ENCODE assay signal across 10 cellular contexts in the genomic region with DNA sequence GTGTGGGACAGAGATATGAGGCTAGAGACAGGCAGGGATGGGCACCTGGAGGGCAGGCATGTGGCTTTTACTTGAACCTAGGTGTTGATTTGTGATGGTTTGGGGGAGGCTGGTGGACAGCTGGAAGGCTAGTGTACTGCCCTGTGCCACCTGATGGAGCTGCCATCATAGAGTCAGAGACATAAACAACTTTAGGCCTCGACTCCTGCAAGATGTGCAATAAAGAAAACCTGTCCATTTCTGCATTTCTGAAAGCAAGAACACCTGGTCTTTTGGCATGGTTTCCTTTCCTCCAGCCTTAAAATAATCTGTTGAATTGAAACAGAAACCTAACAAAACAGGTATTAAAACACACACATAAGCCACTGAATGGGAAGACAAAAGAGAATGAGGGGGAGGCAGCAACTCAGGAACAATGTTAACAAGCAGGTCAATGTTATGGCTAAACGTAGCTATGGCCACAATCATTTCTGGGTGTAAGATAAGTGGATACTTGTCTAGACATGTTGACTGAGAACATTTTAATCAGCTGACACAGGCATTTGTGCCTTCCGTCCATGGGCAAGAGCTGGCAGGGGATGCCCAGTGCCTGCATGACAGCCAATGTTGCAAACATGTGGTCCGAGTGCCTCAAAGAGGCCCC.
DNase-seq lines count a peak whose midpoint lies in the region; ATAC-seq and TF ChIP-seq lines count a peak whose summit lies in the region.
"Had no signal": no experiment of that assay in that cellular context is flagged by ENCODE, and none has a peak within 500 bp of the region (broad histone marks: within the 10 kb centered on the region; RNA-seq: fewer than 3 reads in every experiment).

No MANE protein-coding gene starts in this region.

- peaks cover 0 to 15% (median 0%) of the 10 kb centered on the region in 6 donors for H3K36me3 ChIP-seq in spleen

- H3K4me1 ChIP-seq in spleen, result no peaks in the 10 kb centered on the region

- ATAC-seq in GM19455 (IDR thresholded peaks at IDR 0.05; ENCODE audit: unreplicated experiment) (peak; percentile 79), HG03378 (IDR thresholded peaks at IDR 0.05; ENCODE audit: unreplicated experiment) (peak; percentile 80)

- H3K9me3 ChIP-seq in spleen, result no peaks in the 10 kb centered on the region

- TF ChIP-seq CTCF in spleen (IDR thresholded peaks at IDR 0.05 in 8 of 11, conservative IDR thresholded peaks at IDR 0.05 in 3 of 11), result no peak

- in situ Hi-C loops in Caki2 (cut with HindIII; ENCODE audit: low pct_unique_long_range_greater_than_20kb, low sequenced_read_pairs), result no loop called here

- no peak for TF ChIP-seq POLR2A in spleen (IDR thresholded peaks at IDR 0.05)

- WGBS in spleen, 5 donors, result 48 to 75% (median 69%) methylated on average over 4 of the region's 4 CpGs

- DNase-seq in Caki2 (ENCODE audit: low read depth), result peak; percentile 7
- peak; percentile 82 for DNase-seq in astrocyte of the hippocampus (ENCODE audit: low read depth, low spot score)
- DNase-seq in NK-92 treated with Interleukin-12 subunit alpha and Interleukin-12 subunit beta, amount 100 ng/mL, for 24 hours (lab: John Stamatoyannopoulos, UW), result no peak
- no peak for DNase-seq in activated CD4-positive, alpha-beta T cell treated with anti-CD3 and anti-CD28 coated beads for 4 hours
- no peak for DNase-seq in spleen
- DNase-seq in substantia nigra (lab: John Stamatoyannopoulos, UW), result no peak
- DNase-seq: CD4-positive, CD25-positive, alpha-beta regulatory T cell had no signal

- H3K4me3 ChIP-seq in spleen, result no peak overlapping the region
- H3K4me3 ChIP-seq: SK-N-MC had no signal

- H3K27me3 ChIP-seq in spleen (replicated peaks in 1 of 7), result no peaks in the 10 kb centered on the region

- H3K27ac ChIP-seq in spleen (peak overlapping the region in 1 of 8 donors; percentile 35), substantia nigra (ENCODE audit: low read depth, low read length, poor library complexity, severe bottlenecking) (no peak overlapping the region)
- H3K27ac ChIP-seq: SK-N-MC had no signal

- intact Hi-C loops in spleen (cut with DNase I; ENCODE audit: low total_unique reads), result no loop called here

Comparison
In these comparisons a context has a peak if more than half of its experiments do, and no peak if none do; other contexts are left out.
1. DNase-seq: peak in Caki2 (single experiment) and astrocyte of the hippocampus (single experiment); none in NK-92 treated with Interleukin-12 subunit alpha and Interleukin-12 subunit beta, amount 100 ng/mL, for 24 hours (single experiment), activated CD4-positive, alpha-beta T cell treated with anti-CD3 and anti-CD28 coated beads for 4 hours (0 of 2), spleen (single experiment) and substantia nigra (0 of 49).